1 cellular context compared by ENCODE assay signal in the genomic region with DNA sequence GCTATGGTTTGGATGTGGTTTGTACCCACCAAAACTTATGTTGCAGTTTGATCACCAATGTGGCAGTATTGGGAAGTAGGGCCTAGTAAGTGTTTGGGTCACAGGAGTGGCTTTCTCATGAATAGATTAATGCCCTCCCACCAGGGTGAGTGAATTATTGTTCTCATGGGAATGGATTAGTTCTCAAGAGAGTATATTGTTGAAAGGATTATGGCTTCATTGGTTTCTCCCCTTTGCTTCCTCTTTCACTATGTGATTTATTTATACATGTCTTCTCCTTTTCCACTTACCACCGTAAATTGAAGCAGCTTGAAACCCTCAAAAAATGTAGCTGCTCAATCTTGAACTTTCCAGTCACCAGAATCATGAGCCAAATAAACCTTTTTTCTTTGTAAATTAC.
TF ChIP-seq lines count a peak whose summit lies in the region.

No MANE protein-coding gene starts in this region.

TF ChIP-seq in GM23338, 12 proteins besides CTCF, POLR2A, EP300 and RAD21 (continued from another document):
- TF ChIP-seq, protein P1, sequence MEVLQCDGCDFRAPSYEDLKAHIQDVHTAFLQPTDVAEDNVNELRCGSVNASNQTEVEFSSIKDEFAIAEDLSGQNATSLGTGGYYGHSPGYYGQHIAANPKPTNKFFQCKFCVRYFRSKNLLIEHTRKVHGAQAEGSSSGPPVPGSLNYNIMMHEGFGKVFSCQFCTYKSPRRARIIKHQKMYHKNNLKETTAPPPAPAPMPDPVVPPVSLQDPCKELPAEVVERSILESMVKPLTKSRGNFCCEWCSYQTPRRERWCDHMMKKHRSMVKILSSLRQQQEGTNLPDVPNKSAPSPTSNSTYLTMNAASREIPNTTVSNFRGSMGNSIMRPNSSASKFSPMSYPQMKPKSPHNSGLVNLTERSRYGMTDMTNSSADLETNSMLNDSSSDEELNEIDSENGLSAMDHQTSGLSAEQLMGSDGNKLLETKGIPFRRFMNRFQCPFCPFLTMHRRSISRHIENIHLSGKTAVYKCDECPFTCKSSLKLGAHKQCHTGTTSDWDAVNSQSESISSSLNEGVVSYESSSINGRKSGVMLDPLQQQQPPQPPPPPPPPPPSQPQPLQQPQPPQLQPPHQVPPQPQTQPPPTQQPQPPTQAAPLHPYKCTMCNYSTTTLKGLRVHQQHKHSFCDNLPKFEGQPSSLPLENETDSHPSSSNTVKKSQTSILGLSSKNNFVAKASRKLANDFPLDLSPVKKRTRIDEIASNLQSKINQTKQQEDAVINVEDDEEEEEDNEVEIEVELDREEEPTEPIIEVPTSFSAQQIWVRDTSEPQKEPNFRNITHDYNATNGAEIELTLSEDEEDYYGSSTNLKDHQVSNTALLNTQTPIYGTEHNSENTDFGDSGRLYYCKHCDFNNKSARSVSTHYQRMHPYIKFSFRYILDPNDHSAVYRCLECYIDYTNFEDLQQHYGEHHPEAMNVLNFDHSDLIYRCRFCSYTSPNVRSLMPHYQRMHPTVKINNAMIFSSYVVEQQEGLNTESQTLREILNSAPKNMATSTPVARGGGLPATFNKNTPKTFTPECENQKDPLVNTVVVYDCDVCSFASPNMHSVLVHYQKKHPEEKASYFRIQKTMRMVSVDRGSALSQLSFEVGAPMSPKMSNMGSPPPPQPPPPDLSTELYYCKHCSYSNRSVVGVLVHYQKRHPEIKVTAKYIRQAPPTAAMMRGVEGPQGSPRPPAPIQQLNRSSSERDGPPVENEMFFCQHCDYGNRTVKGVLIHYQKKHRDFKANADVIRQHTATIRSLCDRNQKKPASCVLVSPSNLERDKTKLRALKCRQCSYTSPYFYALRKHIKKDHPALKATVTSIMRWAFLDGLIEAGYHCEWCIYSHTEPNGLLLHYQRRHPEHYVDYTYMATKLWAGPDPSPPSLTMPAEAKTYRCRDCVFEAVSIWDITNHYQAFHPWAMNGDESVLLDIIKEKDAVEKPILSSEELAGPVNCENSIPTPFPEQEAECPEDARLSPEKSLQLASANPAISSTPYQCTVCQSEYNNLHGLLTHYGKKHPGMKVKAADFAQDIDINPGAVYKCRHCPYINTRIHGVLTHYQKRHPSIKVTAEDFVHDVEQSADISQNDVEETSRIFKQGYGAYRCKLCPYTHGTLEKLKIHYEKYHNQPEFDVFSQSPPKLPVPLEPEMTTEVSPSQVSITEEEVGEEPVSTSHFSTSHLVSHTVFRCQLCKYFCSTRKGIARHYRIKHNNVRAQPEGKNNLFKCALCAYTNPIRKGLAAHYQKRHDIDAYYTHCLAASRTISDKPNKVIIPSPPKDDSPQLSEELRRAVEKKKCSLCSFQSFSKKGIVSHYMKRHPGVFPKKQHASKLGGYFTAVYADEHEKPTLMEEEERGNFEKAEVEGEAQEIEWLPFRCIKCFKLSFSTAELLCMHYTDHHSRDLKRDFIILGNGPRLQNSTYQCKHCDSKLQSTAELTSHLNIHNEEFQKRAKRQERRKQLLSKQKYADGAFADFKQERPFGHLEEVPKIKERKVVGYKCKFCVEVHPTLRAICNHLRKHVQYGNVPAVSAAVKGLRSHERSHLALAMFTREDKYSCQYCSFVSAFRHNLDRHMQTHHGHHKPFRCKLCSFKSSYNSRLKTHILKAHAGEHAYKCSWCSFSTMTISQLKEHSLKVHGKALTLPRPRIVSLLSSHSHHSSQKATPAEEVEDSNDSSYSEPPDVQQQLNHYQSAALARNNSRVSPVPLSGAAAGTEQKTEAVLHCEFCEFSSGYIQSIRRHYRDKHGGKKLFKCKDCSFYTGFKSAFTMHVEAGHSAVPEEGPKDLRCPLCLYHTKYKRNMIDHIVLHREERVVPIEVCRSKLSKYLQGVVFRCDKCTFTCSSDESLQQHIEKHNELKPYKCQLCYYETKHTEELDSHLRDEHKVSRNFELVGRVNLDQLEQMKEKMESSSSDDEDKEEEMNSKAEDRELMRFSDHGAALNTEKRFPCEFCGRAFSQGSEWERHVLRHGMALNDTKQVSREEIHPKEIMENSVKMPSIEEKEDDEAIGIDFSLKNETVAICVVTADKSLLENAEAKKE (CRISPR knock-in tag; IDR thresholded peaks at IDR 0.05) = no peak
- TF ChIP-seq, protein P2, sequence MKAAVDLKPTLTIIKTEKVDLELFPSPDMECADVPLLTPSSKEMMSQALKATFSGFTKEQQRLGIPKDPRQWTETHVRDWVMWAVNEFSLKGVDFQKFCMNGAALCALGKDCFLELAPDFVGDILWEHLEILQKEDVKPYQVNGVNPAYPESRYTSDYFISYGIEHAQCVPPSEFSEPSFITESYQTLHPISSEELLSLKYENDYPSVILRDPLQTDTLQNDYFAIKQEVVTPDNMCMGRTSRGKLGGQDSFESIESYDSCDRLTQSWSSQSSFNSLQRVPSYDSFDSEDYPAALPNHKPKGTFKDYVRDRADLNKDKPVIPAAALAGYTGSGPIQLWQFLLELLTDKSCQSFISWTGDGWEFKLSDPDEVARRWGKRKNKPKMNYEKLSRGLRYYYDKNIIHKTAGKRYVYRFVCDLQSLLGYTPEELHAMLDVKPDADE (IDR thresholded peaks at IDR 0.05) = no peak
- TF ChIP-seq POLR2AphosphoS5 (IDR thresholded peaks at IDR 0.05; ENCODE audit: low read depth) = no peak
- TF ChIP-seq CREB1 (CRISPR knock-in tag; IDR thresholded peaks at IDR 0.05; ENCODE audit: low read depth) = no peak
- TF ChIP-seq, protein P3, sequence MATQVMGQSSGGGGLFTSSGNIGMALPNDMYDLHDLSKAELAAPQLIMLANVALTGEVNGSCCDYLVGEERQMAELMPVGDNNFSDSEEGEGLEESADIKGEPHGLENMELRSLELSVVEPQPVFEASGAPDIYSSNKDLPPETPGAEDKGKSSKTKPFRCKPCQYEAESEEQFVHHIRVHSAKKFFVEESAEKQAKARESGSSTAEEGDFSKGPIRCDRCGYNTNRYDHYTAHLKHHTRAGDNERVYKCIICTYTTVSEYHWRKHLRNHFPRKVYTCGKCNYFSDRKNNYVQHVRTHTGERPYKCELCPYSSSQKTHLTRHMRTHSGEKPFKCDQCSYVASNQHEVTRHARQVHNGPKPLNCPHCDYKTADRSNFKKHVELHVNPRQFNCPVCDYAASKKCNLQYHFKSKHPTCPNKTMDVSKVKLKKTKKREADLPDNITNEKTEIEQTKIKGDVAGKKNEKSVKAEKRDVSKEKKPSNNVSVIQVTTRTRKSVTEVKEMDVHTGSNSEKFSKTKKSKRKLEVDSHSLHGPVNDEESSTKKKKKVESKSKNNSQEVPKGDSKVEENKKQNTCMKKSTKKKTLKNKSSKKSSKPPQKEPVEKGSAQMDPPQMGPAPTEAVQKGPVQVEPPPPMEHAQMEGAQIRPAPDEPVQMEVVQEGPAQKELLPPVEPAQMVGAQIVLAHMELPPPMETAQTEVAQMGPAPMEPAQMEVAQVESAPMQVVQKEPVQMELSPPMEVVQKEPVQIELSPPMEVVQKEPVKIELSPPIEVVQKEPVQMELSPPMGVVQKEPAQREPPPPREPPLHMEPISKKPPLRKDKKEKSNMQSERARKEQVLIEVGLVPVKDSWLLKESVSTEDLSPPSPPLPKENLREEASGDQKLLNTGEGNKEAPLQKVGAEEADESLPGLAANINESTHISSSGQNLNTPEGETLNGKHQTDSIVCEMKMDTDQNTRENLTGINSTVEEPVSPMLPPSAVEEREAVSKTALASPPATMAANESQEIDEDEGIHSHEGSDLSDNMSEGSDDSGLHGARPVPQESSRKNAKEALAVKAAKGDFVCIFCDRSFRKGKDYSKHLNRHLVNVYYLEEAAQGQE (IDR thresholded peaks at IDR 0.05; ENCODE audit: unreplicated experiment) = no peak
